2 cellular contexts compared by ENCODE assay signal in the genomic region with DNA sequence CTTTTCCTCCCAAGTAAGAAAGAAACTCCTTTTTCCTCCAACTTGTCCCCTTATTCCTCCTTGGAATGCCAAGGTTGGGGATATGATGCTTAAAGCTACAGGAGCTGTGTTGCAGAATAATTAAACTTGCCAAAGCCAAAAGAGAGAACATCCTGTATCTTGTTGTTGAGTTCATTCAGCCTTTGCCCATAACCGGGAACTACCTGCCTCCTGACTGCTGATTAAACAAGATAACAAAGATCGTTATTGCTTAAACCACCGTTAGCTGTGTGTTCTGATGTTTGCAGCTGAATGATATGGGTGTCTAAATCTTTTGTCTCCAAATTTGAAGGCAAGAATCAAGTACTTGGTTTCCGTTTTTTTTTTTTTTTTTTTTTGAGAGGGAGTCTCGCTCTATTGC.
TF ChIP-seq lines count a peak whose summit lies in the region.

No MANE protein-coding gene starts in this region.

TF ChIP-seq in liver, 16 proteins besides CTCF, POLR2A, EP300 and RAD21 (continued from another document):
- peak; percentile 29 for TF ChIP-seq YY1 (IDR thresholded peaks at IDR 0.05)
- TF ChIP-seq FOXA2 (IDR thresholded peaks at IDR 0.05): peak; percentile 24
- peak; percentile 34 to 71 for TF ChIP-seq RXRA (IDR thresholded peaks at IDR 0.05)
- peak in 1 of 2 donors; percentile 38 for TF ChIP-seq JUND (IDR thresholded peaks at IDR 0.05)
- TF ChIP-seq SP1 (IDR thresholded peaks at IDR 0.05): peak; percentile 43
- no peak for TF ChIP-seq EGR1 (IDR thresholded peaks at IDR 0.05; ENCODE audit: low read depth in 2 of 2)
- TF ChIP-seq, protein P1, sequence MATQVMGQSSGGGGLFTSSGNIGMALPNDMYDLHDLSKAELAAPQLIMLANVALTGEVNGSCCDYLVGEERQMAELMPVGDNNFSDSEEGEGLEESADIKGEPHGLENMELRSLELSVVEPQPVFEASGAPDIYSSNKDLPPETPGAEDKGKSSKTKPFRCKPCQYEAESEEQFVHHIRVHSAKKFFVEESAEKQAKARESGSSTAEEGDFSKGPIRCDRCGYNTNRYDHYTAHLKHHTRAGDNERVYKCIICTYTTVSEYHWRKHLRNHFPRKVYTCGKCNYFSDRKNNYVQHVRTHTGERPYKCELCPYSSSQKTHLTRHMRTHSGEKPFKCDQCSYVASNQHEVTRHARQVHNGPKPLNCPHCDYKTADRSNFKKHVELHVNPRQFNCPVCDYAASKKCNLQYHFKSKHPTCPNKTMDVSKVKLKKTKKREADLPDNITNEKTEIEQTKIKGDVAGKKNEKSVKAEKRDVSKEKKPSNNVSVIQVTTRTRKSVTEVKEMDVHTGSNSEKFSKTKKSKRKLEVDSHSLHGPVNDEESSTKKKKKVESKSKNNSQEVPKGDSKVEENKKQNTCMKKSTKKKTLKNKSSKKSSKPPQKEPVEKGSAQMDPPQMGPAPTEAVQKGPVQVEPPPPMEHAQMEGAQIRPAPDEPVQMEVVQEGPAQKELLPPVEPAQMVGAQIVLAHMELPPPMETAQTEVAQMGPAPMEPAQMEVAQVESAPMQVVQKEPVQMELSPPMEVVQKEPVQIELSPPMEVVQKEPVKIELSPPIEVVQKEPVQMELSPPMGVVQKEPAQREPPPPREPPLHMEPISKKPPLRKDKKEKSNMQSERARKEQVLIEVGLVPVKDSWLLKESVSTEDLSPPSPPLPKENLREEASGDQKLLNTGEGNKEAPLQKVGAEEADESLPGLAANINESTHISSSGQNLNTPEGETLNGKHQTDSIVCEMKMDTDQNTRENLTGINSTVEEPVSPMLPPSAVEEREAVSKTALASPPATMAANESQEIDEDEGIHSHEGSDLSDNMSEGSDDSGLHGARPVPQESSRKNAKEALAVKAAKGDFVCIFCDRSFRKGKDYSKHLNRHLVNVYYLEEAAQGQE (IDR thresholded peaks at IDR 0.05): peak; percentile 15
- no peak for TF ChIP-seq HNF4G (IDR thresholded peaks at IDR 0.05)
- TF ChIP-seq FOXA1 (IDR thresholded peaks at IDR 0.05): no peak

TF ChIP-seq in HepG2, 621 proteins besides CTCF, POLR2A, EP300 and RAD21:
- no peak for TF ChIP-seq MYC (CRISPR knock-in tag; IDR thresholded peaks at IDR 0.05; ENCODE audit: borderline replicate concordance)
- no peak for TF ChIP-seq ZBTB8A (CRISPR knock-in tag; IDR thresholded peaks at IDR 0.05; ENCODE audit: borderline replicate concordance, low read depth)
- no peak for TF ChIP-seq SMAD9 (CRISPR knock-in tag; IDR thresholded peaks at IDR 0.05)
- no peak for TF ChIP-seq ZNF569 (CRISPR knock-in tag; IDR thresholded peaks at IDR 0.05; ENCODE audit: borderline replicate concordance)
